15 cellular contexts compared by ENCODE assay signal in genomic region chr2:45412754-45413379, GRCh38.
DNase-seq lines count a peak whose midpoint lies in the region; ATAC-seq and TF ChIP-seq lines count a peak whose summit lies in the region.
"Had no signal": no experiment of that assay in that cellular context is flagged by ENCODE, and none has a peak within 500 bp of the region (broad histone marks: within the 10 kb centered on the region; RNA-seq: fewer than 3 reads in every experiment).

No MANE protein-coding gene starts in this region.

- H3K4me3 Mint-ChIP-seq in WTC11 = peak overlapping the region; percentile 41
- no peak overlapping the region for H3K4me3 Mint-ChIP-seq in activated naive CD4-positive, alpha-beta T cell treated with anti-CD3 and anti-CD28 coated beads for 36 hours
- H3K4me3 Mint-ChIP-seq: activated CD4-positive, alpha-beta T cell treated with anti-CD3 and anti-CD28 coated beads, Interleukin-2, amount 10 ng/mL, durations not matched to agents 7 days and 5 days; activated T-helper 17 cell treated with anti-CD3 and anti-CD28 coated beads, Interleukin-2, amount 50 U/mL, for 72 hours; natural killer cell treated with Interleukin-12 subunit alpha and Interleukin-12 subunit beta and Interleukin-15 and Interleukin-18, amount 100 ng/mL, for 72 hours had no signal

- ATAC-seq in WTC11 = peak; percentile 60
- ATAC-seq: activated T-helper 17 cell treated with anti-CD3 and anti-CD28 coated beads, Interleukin-2, amount 50 U/mL, for 72 hours; natural killer cell treated with Interleukin-12 subunit alpha and Interleukin-12 subunit beta and Interleukin-15 and Interleukin-18, amount 100 ng/mL, for 72 hours had no signal

- peaks cover 23% of the 10 kb centered on the region for H3K36me3 Mint-ChIP-seq in WTC11
- H3K36me3 Mint-ChIP-seq in activated naive CD4-positive, alpha-beta T cell treated with anti-CD3 and anti-CD28 coated beads for 36 hours (ENCODE audit: low read depth) = peaks cover 21% of the 10 kb centered on the region

- WGBS in iPS DF 6.9 (ENCODE audit: insufficient coverage, insufficient read length) = no CpG with 5 or more reads among the region's 2 CpGs
- 56 to 66% methylated on average over 2 of the region's 2 CpGs for WGBS in thyroid gland, 2 donors
- 55% methylated on average over 2 of the region's 2 CpGs for WGBS in esophagus muscularis mucosa

- no peak for TF ChIP-seq EP300 in esophagus muscularis mucosa (IDR thresholded peaks at IDR 0.05)

- peaks cover 39% of the 10 kb centered on the region for H3K4me1 Mint-ChIP-seq in WTC11
- no peaks in the 10 kb centered on the region for H3K4me1 Mint-ChIP-seq in activated naive CD4-positive, alpha-beta T cell treated with anti-CD3 and anti-CD28 coated beads for 36 hours (ENCODE audit: low read depth)
- H3K4me1 Mint-ChIP-seq: activated CD4-positive, alpha-beta T cell treated with anti-CD3 and anti-CD28 coated beads, Interleukin-2, amount 10 ng/mL, durations not matched to agents 7 days and 5 days; activated T-helper 17 cell treated with anti-CD3 and anti-CD28 coated beads, Interleukin-2, amount 50 U/mL, for 72 hours had no signal

- CTCF ChIA-PET in WTC11 (lab: Charles Lee) = no interaction called here
- CTCF ChIA-PET in activated naive CD4-positive, alpha-beta T cell treated with anti-CD3 and anti-CD28 coated beads for 36 hours (lab: Charles Lee) = interaction anchor here (0.7 kb wide), 1 partner anchor 176 kb away, joined by 5 read pairs; no protein-coding TSS in a partner anchor

- peak overlapping the region; percentile 23 for H3K9ac ChIP-seq in HUES48 (ENCODE audit: low read depth, low read length)

- peak; percentile 16 for DNase-seq in AG20443 (ENCODE audit: low spot score)
- no peak for DNase-seq in WTC11 (ENCODE audit: low spot score)
- peak; percentile 37 for DNase-seq in iPS DF 6.9 (ENCODE audit: low read depth, low spot score)
- no peak for DNase-seq in thyroid gland
- DNase-seq in substantia nigra (lab: John Stamatoyannopoulos, UW) = no peak
- DNase-seq in esophagus muscularis mucosa (ENCODE audit: extremely low spot score) = no peak
- no peak for DNase-seq in activated naive CD4-positive, alpha-beta T cell treated with anti-CD3 and anti-CD28 coated beads for 36 hours
- DNase-seq: activated CD4-positive, alpha-beta T cell treated with anti-CD3 and anti-CD28 coated beads, Interleukin-2, amount 10 ng/mL, durations not matched to agents 7 days and 5 days; C1 segment of cervical spinal cord; central memory CD4-positive, alpha-beta T cell; islet precursor cell; NCI-H1092 had no signal

- peak overlapping the region; percentile 99 for H3K27ac Mint-ChIP-seq in WTC11
- no peak overlapping the region for H3K27ac Mint-ChIP-seq in activated naive CD4-positive, alpha-beta T cell treated with anti-CD3 and anti-CD28 coated beads for 36 hours
- H3K27ac Mint-ChIP-seq: activated CD4-positive, alpha-beta T cell treated with anti-CD3 and anti-CD28 coated beads, Interleukin-2, amount 10 ng/mL, durations not matched to agents 7 days and 5 days; activated T-helper 17 cell treated with anti-CD3 and anti-CD28 coated beads, Interleukin-2, amount 50 U/mL, for 72 hours; natural killer cell treated with Interleukin-12 subunit alpha and Interleukin-12 subunit beta and Interleukin-15 and Interleukin-18, amount 100 ng/mL, for 72 hours had no signal

- peaks cover 27% of the 10 kb centered on the region for H3K4me1 ChIP-seq in HUES48 (ENCODE audit: control insufficient read depth, insufficient read depth, low read length)
- no peaks in the 10 kb centered on the region; the same call in none of the 2 replicates for H3K4me1 ChIP-seq in iPS DF 6.9 (ENCODE audit: control insufficient read depth, insufficient read depth, low read length)
- H3K4me1 ChIP-seq in thyroid gland = no peaks in the 10 kb centered on the region
- H3K4me1 ChIP-seq in esophagus muscularis mucosa = peaks cover 0 to 5% (median 0%) of the 10 kb centered on the region in 4 donors

- POLR2A ChIA-PET in WTC11 (lab: Charles Lee) = no interaction called here

- peaks cover 11% of the 10 kb centered on the region for H3K9me3 Mint-ChIP-seq in WTC11
- H3K9me3 Mint-ChIP-seq in activated naive CD4-positive, alpha-beta T cell treated with anti-CD3 and anti-CD28 coated beads for 36 hours = no peaks in the 10 kb centered on the region
- H3K9me3 Mint-ChIP-seq: activated CD4-positive, alpha-beta T cell treated with anti-CD3 and anti-CD28 coated beads, Interleukin-2, amount 10 ng/mL, durations not matched to agents 7 days and 5 days; activated T-helper 17 cell treated with anti-CD3 and anti-CD28 coated beads, Interleukin-2, amount 50 U/mL, for 72 hours; natural killer cell treated with Interleukin-12 subunit alpha and Interleukin-12 subunit beta and Interleukin-15 and Interleukin-18, amount 100 ng/mL, for 72 hours had no signal

- H3K9me3 ChIP-seq in HUES48 (ENCODE audit: control insufficient read depth, insufficient read depth, low read length) (no peaks in the 10 kb centered on the region), iPS DF 6.9 (ENCODE audit: control insufficient read depth, insufficient read depth, low read length) (no peaks in the 10 kb centered on the region), thyroid gland (no peaks in the 10 kb centered on the region), esophagus muscularis mucosa (no peaks in the 10 kb centered on the region)

- no peak overlapping the region for H3K4me3 ChIP-seq in HUES48 (ENCODE audit: low read depth, low read length)
- H3K4me3 ChIP-seq in iPS DF 6.9 (ENCODE audit: low read length) = no peak overlapping the region
- no peak overlapping the region for H3K4me3 ChIP-seq in thyroid gland (replicated peaks in 1 of 3)
- no peak overlapping the region for H3K4me3 ChIP-seq in esophagus muscularis mucosa

- intact Hi-C loops in thyroid gland (cut with DNase I) (no loop called here), esophagus muscularis mucosa (cut with DNase I) (no loop called here)
- intact Hi-C loops in activated naive CD4-positive, alpha-beta T cell treated with anti-CD3 and anti-CD28 coated beads for 36 hours (cut with micrococcal nuclease) = no loop called here

- TF ChIP-seq POLR2A in thyroid gland (IDR thresholded peaks at IDR 0.05) (no peak), esophagus muscularis mucosa (IDR thresholded peaks at IDR 0.05; ENCODE audit: low read depth) (no peak)

- H3K27me3 ChIP-seq in HUES48 (ENCODE audit: control insufficient read depth, insufficient read depth, low read length) (no peaks in the 10 kb centered on the region), iPS DF 6.9 (ENCODE audit: control insufficient read depth, insufficient read depth, low read length) (no peaks in the 10 kb centered on the region), thyroid gland (no peaks in the 10 kb centered on the region), esophagus muscularis mucosa (no peaks in the 10 kb centered on the region)

- no peak for TF ChIP-seq CTCF in WTC11 (IDR thresholded peaks at IDR 0.05)
- TF ChIP-seq CTCF in thyroid gland (IDR thresholded peaks at IDR 0.05) = no peak
- no peak for TF ChIP-seq CTCF in esophagus muscularis mucosa (IDR thresholded peaks at IDR 0.05)

- H3K27ac ChIP-seq in HUES48 (ENCODE audit: low read depth, low read length) = peak overlapping the region; percentile 90
- H3K27ac ChIP-seq in iPS DF 6.9 (ENCODE audit: low read length) = peak overlapping the region; percentile 88
- H3K27ac ChIP-seq in thyroid gland = no peak overlapping the region
- no peak overlapping the region for H3K27ac ChIP-seq in substantia nigra (ENCODE audit: low read depth, low read length, poor library complexity, severe bottlenecking)
- no peak overlapping the region for H3K27ac ChIP-seq in esophagus muscularis mucosa (replicated peaks in 1 of 4)

- H3K27me3 Mint-ChIP-seq in WTC11 (ENCODE audit: low read depth) = no peaks in the 10 kb centered on the region
- H3K27me3 Mint-ChIP-seq in activated naive CD4-positive, alpha-beta T cell treated with anti-CD3 and anti-CD28 coated beads for 36 hours (ENCODE audit: low read depth) = no peaks in the 10 kb centered on the region
- H3K27me3 Mint-ChIP-seq: activated CD4-positive, alpha-beta T cell treated with anti-CD3 and anti-CD28 coated beads, Interleukin-2, amount 10 ng/mL, durations not matched to agents 7 days and 5 days; activated T-helper 17 cell treated with anti-CD3 and anti-CD28 coated beads, Interleukin-2, amount 50 U/mL, for 72 hours; natural killer cell treated with Interleukin-12 subunit alpha and Interleukin-12 subunit beta and Interleukin-15 and Interleukin-18, amount 100 ng/mL, for 72 hours had no signal

- H3K36me3 ChIP-seq in HUES48 (ENCODE audit: control insufficient read depth, insufficient read depth, low read length) = peaks cover 10% of the 10 kb centered on the region
- 0 out of 2 replicates have a peak, but pooled peaks cover 2% of the 10 kb centered on the region for H3K36me3 ChIP-seq in iPS DF 6.9 (ENCODE audit: control insufficient read depth, insufficient read depth, low read length)
- H3K36me3 ChIP-seq in thyroid gland = peaks cover 0 to 4% of the 10 kb centered on the region in 2 donors
- peaks cover 7 to 15% (median 11%) of the 10 kb centered on the region in 4 donors for H3K36me3 ChIP-seq in esophagus muscularis mucosa

TF ChIP-seq in WTC11, 78 proteins besides CTCF, POLR2A, EP300 and RAD21 (continues in another document):
- no peak for TF ChIP-seq ZBTB21 (CRISPR knock-in tag; IDR thresholded peaks at IDR 0.05; ENCODE audit: borderline replicate concordance)
- TF ChIP-seq MAX (CRISPR knock-in tag; IDR thresholded peaks at IDR 0.05) = 0 out of 2 replicates have a peak, but pooled peaks have one; percentile 18
- TF ChIP-seq TEAD4 (CRISPR knock-in tag; IDR thresholded peaks at IDR 0.05) = no peak
- 0 out of 2 replicates have a peak, but pooled peaks have one; percentile 56 for TF ChIP-seq ZNF232 (CRISPR knock-in tag; IDR thresholded peaks at IDR 0.05)
- no peak for TF ChIP-seq ZNF425 (CRISPR knock-in tag; conservative IDR thresholded peaks at IDR 0.05)

Comparison
In these comparisons a context has a peak if more than half of its experiments do, and no peak if none do; other contexts are left out.
1. DNase-seq: peak in AG20443 (single experiment) and iPS DF 6.9 (single experiment); none in WTC11 (single experiment), thyroid gland (0 of 2), substantia nigra (0 of 49), esophagus muscularis mucosa (single experiment) and activated naive CD4-positive, alpha-beta T cell treated with anti-CD3 and anti-CD28 coated beads for 36 hours (single experiment).
2. H3K27ac ChIP-seq: peak in HUES48 (single experiment) and iPS DF 6.9 (single experiment); none in thyroid gland (0 of 3), substantia nigra (single experiment) and esophagus muscularis mucosa (0 of 4).